9 cellular contexts compared by ENCODE assay signal in genomic region chr6:118708055-118708454, GRCh38. TPM values are rescaled to one million over a fixed set of nuclear protein-coding genes. Genes with fewer than 3 reads are reported as not detected.
DNase-seq lines count a peak whose midpoint lies in the region; ATAC-seq and TF ChIP-seq lines count a peak whose summit lies in the region.
"Had no signal": no experiment of that assay in that cellular context is flagged by ENCODE, and none has a peak within 500 bp of the region (broad histone marks: within the 10 kb centered on the region; RNA-seq: fewer than 3 reads in every experiment).

No MANE protein-coding gene starts in this region.

- H3K27me3 ChIP-seq in vagina: no peaks in the 10 kb centered on the region

- peaks cover 22% of the 10 kb centered on the region for H3K36me3 Mint-ChIP-seq in stimulated activated naive CD8-positive, alpha-beta T cell treated with anti-CD3 and anti-CD28 coated beads, Interleukin-15, Interleukin-2, amounts not matched to agents 100 ng/mL and 50 ng/mL, for 24 hours (ENCODE audit: low read depth)
- H3K36me3 Mint-ChIP-seq in activated naive CD4-positive, alpha-beta T cell treated with anti-CD3 and anti-CD28 coated beads, Interleukin-2, amount 50 U/mL, for 72 hours: peaks cover 18 to 23% of the 10 kb centered on the region in 2 donors

- H3K27me3 Mint-ChIP-seq in stimulated activated naive CD8-positive, alpha-beta T cell treated with anti-CD3 and anti-CD28 coated beads, Interleukin-15, Interleukin-2, amounts not matched to agents 100 ng/mL and 50 ng/mL, for 24 hours: no peaks in the 10 kb centered on the region

- DNase-seq in stimulated activated naive CD8-positive, alpha-beta T cell treated with anti-CD3 and anti-CD28 coated beads, Interleukin-15, Interleukin-2, amounts not matched to agents 100 U/mL and 50 U/mL, for 24 hours: no peak
- no peak for DNase-seq in activated naive CD4-positive, alpha-beta T cell treated with anti-CD3 and anti-CD28 coated beads, Interleukin-2, amount 50 U/mL, for 72 hours (ENCODE audit: low spot score in 2 of 2)
- DNase-seq in kidney tubule cell (ENCODE audit: low spot score) (peak; percentile 55), vagina (ENCODE audit: extremely low spot score in 2 of 2) (no peak), HPDE6-E6E7 (ENCODE audit: extremely low spot score) (no peak)
- no peak for DNase-seq in stimulated activated naive CD4-positive, alpha-beta T cell (lab: John Stamatoyannopoulos, UW)
- DNase-seq: stimulated activated CD4-positive, alpha-beta T cell treated with anti-CD3 and anti-CD28 coated beads, Interleukin-4, amount 100 ng/mL, for 4 hours had no signal

- no peak for TF ChIP-seq POLR2A in vagina (IDR thresholded peaks at IDR 0.05)

- peaks cover 37% of the 10 kb centered on the region for H3K4me1 ChIP-seq in vagina

- peak overlapping the region; percentile 94 for H3K4me3 Mint-ChIP-seq in stimulated activated naive CD8-positive, alpha-beta T cell treated with anti-CD3 and anti-CD28 coated beads, Interleukin-15, Interleukin-2, amounts not matched to agents 100 ng/mL and 50 ng/mL, for 24 hours

- H3K4me1 Mint-ChIP-seq in stimulated activated naive CD8-positive, alpha-beta T cell treated with anti-CD3 and anti-CD28 coated beads, Interleukin-15, Interleukin-2, amounts not matched to agents 100 ng/mL and 50 ng/mL, for 24 hours (ENCODE audit: low read depth): peaks cover 95% of the 10 kb centered on the region

- H3K36me3 ChIP-seq in vagina: no peaks in the 10 kb centered on the region

- H3K9me3 Mint-ChIP-seq in stimulated activated naive CD8-positive, alpha-beta T cell treated with anti-CD3 and anti-CD28 coated beads, Interleukin-15, Interleukin-2, amounts not matched to agents 100 ng/mL and 50 ng/mL, for 24 hours: peaks cover 3% of the 10 kb centered on the region
- H3K9me3 Mint-ChIP-seq in activated naive CD4-positive, alpha-beta T cell treated with anti-CD3 and anti-CD28 coated beads, Interleukin-2, amount 50 U/mL, for 72 hours: peaks cover 0 to 3% of the 10 kb centered on the region in 2 donors

- no peak for TF ChIP-seq CTCF in vagina (IDR thresholded peaks at IDR 0.05)

- no peak for ATAC-seq in stimulated activated naive CD8-positive, alpha-beta T cell treated with anti-CD3 and anti-CD28 coated beads, Interleukin-15, Interleukin-2, amounts not matched to agents 100 U/mL and 50 U/mL, for 24 hours
- no peak for ATAC-seq in activated naive CD4-positive, alpha-beta T cell treated with anti-CD3 and anti-CD28 coated beads, Interleukin-2, amount 50 U/mL, for 72 hours
- no peak for ATAC-seq in HG03159 (IDR thresholded peaks at IDR 0.05; ENCODE audit: unreplicated experiment)

- intact Hi-C loops in vagina (cut with DNase I): no loop called here

- H3K9me3 ChIP-seq in vagina: no peaks in the 10 kb centered on the region

- H3K4me3 ChIP-seq in vagina: no peak overlapping the region

- H3K27ac Mint-ChIP-seq in stimulated activated naive CD8-positive, alpha-beta T cell treated with anti-CD3 and anti-CD28 coated beads, Interleukin-15, Interleukin-2, amounts not matched to agents 100 ng/mL and 50 ng/mL, for 24 hours: peak overlapping the region; percentile 93
- H3K27ac Mint-ChIP-seq in activated naive CD4-positive, alpha-beta T cell treated with anti-CD3 and anti-CD28 coated beads, Interleukin-2, amount 50 U/mL, for 72 hours: peak overlapping the region; percentile 87 to 89

- peak overlapping the region; percentile 83 for H3K27ac ChIP-seq in vagina

RNA-seq across cellular contexts. Expression of gene CEP85L, which starts 56.7 kb away (rescaled TPM):
- 10 to 100 TPM; 38.5 to 41.3 TPM for total RNA-seq in activated naive CD4-positive, alpha-beta T cell treated with anti-CD3 and anti-CD28 coated beads, Interleukin-2, amount 50 U/mL, for 72 hours
- total RNA-seq in vagina: 11.8 TPM
